ENCODE assay signal across 20 cellular contexts in the genomic region with DNA sequence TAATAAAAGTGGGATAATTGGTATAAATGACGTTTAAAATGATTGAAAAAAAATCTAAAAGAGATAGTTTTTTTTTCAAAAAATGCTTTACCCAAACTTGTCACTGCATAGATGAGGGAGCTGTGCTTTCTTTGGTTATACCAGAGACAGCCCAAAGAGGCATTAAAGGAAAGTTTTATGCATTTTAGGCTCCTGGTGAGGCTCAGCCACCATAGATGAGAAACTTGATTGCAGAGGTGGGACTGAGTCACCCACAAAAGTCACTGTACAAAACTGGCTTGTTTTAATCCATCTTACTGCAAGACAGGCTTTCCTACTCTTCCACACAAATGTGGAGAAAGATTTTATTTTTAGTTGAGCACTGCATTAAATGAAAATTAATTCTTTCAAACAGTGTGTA. TPM values are rescaled to one million over a fixed set of nuclear protein-coding genes. Genes with fewer than 3 reads are reported as not detected.
DNase-seq lines count a peak whose midpoint lies in the region; ATAC-seq, FAIRE-seq and TF ChIP-seq lines count a peak whose summit lies in the region.
"Had no signal": no experiment of that assay in that cellular context is flagged by ENCODE, and none has a peak within 500 bp of the region (broad histone marks: within the 10 kb centered on the region; RNA-seq: fewer than 3 reads in every experiment).

No MANE protein-coding gene starts in this region.

- H3K27me3 Mint-ChIP-seq in nephron progenitor cell (ENCODE audit: low read depth, poor library complexity), result peaks cover 7% of the 10 kb centered on the region
- H3K27me3 Mint-ChIP-seq: CD4-positive, alpha-beta memory T cell had no signal

- H3K4me1 ChIP-seq in heart left ventricle (peaks cover 0 to 20% (median 0%) of the 10 kb centered on the region in 12 donors), gastrocnemius medialis (peaks cover 22 to 36% of the 10 kb centered on the region in 2 donors)
- H3K4me1 ChIP-seq: A549, BE2C had no signal

- intact Hi-C loops in heart left ventricle (cut with DNase I), result no loop called here
- intact Hi-C loops in left cardiac atrium (cut with DNase I), result no loop called here
- intact Hi-C loops in gastrocnemius medialis (cut with DNase I; ENCODE audit: low total_unique reads), result no loop called here

- TF ChIP-seq CTCF in heart left ventricle (IDR thresholded peaks at IDR 0.05) (no peak), epithelial cell of esophagus (IDR thresholded peaks at IDR 0.05; ENCODE audit: insufficient read depth, low read depth, low read length, missing control alignments) (no peak), gastrocnemius medialis (IDR thresholded peaks at IDR 0.05 in 4 of 5, conservative IDR thresholded peaks at IDR 0.05 in 1 of 5) (no peak), nephron progenitor cell (IDR thresholded peaks at IDR 0.05) (no peak)

- no peak overlapping the region for H3K27ac Mint-ChIP-seq in nephron progenitor cell
- H3K27ac Mint-ChIP-seq: CD4-positive, alpha-beta memory T cell had no signal

- in situ Hi-C loops in gastrocnemius medialis (cut with MboI; ENCODE audit: low sequenced_read_pairs in 4 of 4), result loop anchor here in 1 of 4 donors (25.0 kb wide), 1 partner anchor 592 kb away; no protein-coding TSS in a partner anchor

- H3K27ac ChIP-seq in heart left ventricle (peak overlapping the region in 9 of 12 donors; percentile 14 to 95 (median 85)), gastrocnemius medialis (peak overlapping the region; percentile 94 to 98 (median 98))
- H3K27ac ChIP-seq: A549, C4-2B, GM23248 had no signal

- WGBS in heart left ventricle, 4 donors, result 33 to 44% (median 39%) methylated on average over 1 of the region's 1 CpG

- H3K4me3 ChIP-seq in heart left ventricle (peak overlapping the region; percentile 2 to 66 (median 54)), epithelial cell of esophagus (ENCODE audit: low read length) (no peak overlapping the region), gastrocnemius medialis (peak overlapping the region in 3 of 4 donors; percentile 52 to 71 (median 63))
- H3K4me3 ChIP-seq: A549, GM12878, GM23248 had no signal

- no peak overlapping the region for H3K4me3 Mint-ChIP-seq in nephron progenitor cell
- H3K4me3 Mint-ChIP-seq: CD4-positive, alpha-beta memory T cell had no signal

- H3K4me1 Mint-ChIP-seq in nephron progenitor cell, result peaks cover 31% of the 10 kb centered on the region
- H3K4me1 Mint-ChIP-seq: CD4-positive, alpha-beta memory T cell had no signal

- ATAC-seq in heart left ventricle (no peak), left cardiac atrium (no peak), gastrocnemius medialis (no peak), GM21576 (IDR thresholded peaks at IDR 0.05; ENCODE audit: unreplicated experiment) (no peak)
- ATAC-seq: A549, GM12878, HCT116 had no signal

- H3K36me3 ChIP-seq in heart left ventricle (no peaks in the 10 kb centered on the region), gastrocnemius medialis (peaks cover 0 to 3% of the 10 kb centered on the region in 2 donors)
- H3K36me3 ChIP-seq: BE2C had no signal

- DNase-seq in heart left ventricle, result no peak
- no peak for DNase-seq in left cardiac atrium
- peak; percentile 7 for DNase-seq in epithelial cell of esophagus (ENCODE audit: low read depth)
- DNase-seq in frontal cortex (ENCODE audit: low spot score in 2 of 2), result no peak
- DNase-seq in gastrocnemius medialis, result no peak
- DNase-seq in nephron progenitor cell, result no peak
- DNase-seq: BE2C; CD4-positive, alpha-beta memory T cell; DMS79; GM23248 had no signal

- TF ChIP-seq POLR2A in heart left ventricle (IDR thresholded peaks at IDR 0.05) (no peak), gastrocnemius medialis (IDR thresholded peaks at IDR 0.05) (no peak)

- H3K27me3 ChIP-seq in heart left ventricle, result no peaks in the 10 kb centered on the region
- no peaks in the 10 kb centered on the region for H3K27me3 ChIP-seq in gastrocnemius medialis
- H3K27me3 ChIP-seq: BE2C had no signal

- FAIRE-seq in frontal cortex (lab: Jason Lieb, UNC), result peak; percentile 8
- FAIRE-seq: A549, GM12878, GM18507, H54, HTR-8/SVneo had no signal

- no peaks in the 10 kb centered on the region for H3K36me3 Mint-ChIP-seq in nephron progenitor cell (ENCODE audit: low read depth)
- H3K36me3 Mint-ChIP-seq: CD4-positive, alpha-beta memory T cell had no signal

- peaks cover 16% of the 10 kb centered on the region for H3K9me3 Mint-ChIP-seq in nephron progenitor cell

- H3K9me3 ChIP-seq in heart left ventricle (peaks cover 0 to 7% (median 0%) of the 10 kb centered on the region in 12 donors), gastrocnemius medialis (no peaks in the 10 kb centered on the region)
- H3K9me3 ChIP-seq: A549, BE2C had no signal

RNA-seq across cellular contexts. Expression of a gene that starts 2.4 kb away (rescaled TPM):
- total RNA-seq in heart left ventricle (100 to 1,000 TPM; 132 to 658 (median 404) TPM), left cardiac atrium (100 to 1,000 TPM; 116 to 138 TPM), frontal cortex (not detected), gastrocnemius medialis (100 to 1,000 TPM; 107 to 214 (median 147) TPM)
- polyA plus RNA-seq in heart left ventricle, result 100 to 1,000 TPM; 133 to 157 TPM
- total RNA-seq: CD4-positive, alpha-beta memory T cell; G401; GM12878; GM23248 had no signal
- polyA plus RNA-seq: A549; AG04450; CD4-positive, alpha-beta memory T cell; GM23248 had no signal

RNA-seq across cellular contexts. Expression of a gene that starts 14.5 kb away (rescaled TPM):
- total RNA-seq in heart left ventricle (10 to 100 TPM; 19.4 to 25.1 (median 21.7) TPM), left cardiac atrium (10 to 100 TPM; 20.5 to 21.5 TPM), frontal cortex (17.1 TPM), gastrocnemius medialis (10 to 100 TPM; 20.0 to 29.5 (median 27.2) TPM)
- 10 to 100 TPM; 18.7 to 19.8 TPM for polyA plus RNA-seq in heart left ventricle

RNA-seq across cellular contexts. Expression of a gene that starts 53.7 kb away (rescaled TPM):
- total RNA-seq in heart left ventricle (not detected), left cardiac atrium (1 to 10 TPM in 1 of 2 donors, not detected in 1; 2.4 TPM), frontal cortex (not detected), gastrocnemius medialis (not detected)
- not detected for polyA plus RNA-seq in heart left ventricle
- total RNA-seq: G401, GM23248 had no signal
- polyA plus RNA-seq: AG04450, GM23248 had no signal

RNA-seq across cellular contexts. Expression of a gene that starts 57.8 kb away (rescaled TPM):
- total RNA-seq in heart left ventricle (not detected), left cardiac atrium (not detected), frontal cortex (not detected), gastrocnemius medialis (10 to 100 TPM in 1 of 4 donors, 1 to 10 TPM in 2, under 1 TPM in 1; 0.41 to 11.6 (median 5.2) TPM)
- polyA plus RNA-seq in heart left ventricle, result 1 to 10 TPM in 1 of 2 donors, under 1 TPM in 1; 0.99 to 1.2 TPM
- total RNA-seq: CD4-positive, alpha-beta memory T cell; G401; GM12878; GM23248 had no signal
- polyA plus RNA-seq: A549; AG04450; CD4-positive, alpha-beta memory T cell; GM12878; GM23248 had no signal

Comparison
In these comparisons a context has a peak if more than half of its experiments do, and no peak if none do; other contexts are left out.
1. RNA of a gene that starts 2.4 kb away (total RNA-seq): 132 to 658 TPM in heart left ventricle, 107 to 214 TPM in gastrocnemius medialis and 116 to 138 TPM in left cardiac atrium; not detected in frontal cortex (single experiment); every median in the first group is over 100 times any median in the second.